19 cellular contexts compared by ENCODE assay signal in genomic region chr1:192925609-192926008, GRCh38.
"Had no signal": no experiment of that assay in that cellular context is flagged by ENCODE, and none has a peak within 500 bp of the region (broad histone marks: within the 10 kb centered on the region; RNA-seq: fewer than 3 reads in every experiment).

No MANE protein-coding gene starts in this region.

- H3K4me3 ChIP-seq: coronary artery, dorsolateral prefrontal cortex, esophagus muscularis mucosa, gastroesophageal sphincter, hepatocyte, left lung, lower lobe of right lung, mucosa of descending colon had no signal

- H3K36me3 ChIP-seq: esophagus muscularis mucosa, gastroesophageal sphincter, left lung, lower lobe of right lung had no signal

- H3K79me2 ChIP-seq: hepatocyte had no signal

- DNase-seq: dermis blood vessel endothelial cell; dorsolateral prefrontal cortex; effector CD4-positive, alpha-beta T cell; effector memory CD4-positive, alpha-beta T cell; foreskin keratinocyte; hypothalamus; immature natural killer cell; islet precursor cell; kidney; kidney glomerular epithelial cell; left lung; lower lobe of right lung; mesenchymal stem cell; mucosa of descending colon; naive B cell had no signal

- ATAC-seq: foreskin keratinocyte, gastroesophageal sphincter, left lung, lower lobe of right lung, mucosa of descending colon had no signal

- H3K27ac ChIP-seq: coronary artery, dorsolateral prefrontal cortex, esophagus muscularis mucosa, foreskin keratinocyte, gastroesophageal sphincter, hepatocyte, left lung, lower lobe of right lung had no signal

- H3K27me3 ChIP-seq: dorsolateral prefrontal cortex, esophagus muscularis mucosa, foreskin keratinocyte, gastroesophageal sphincter, hepatocyte, left lung had no signal

- H3K4me1 ChIP-seq: foreskin keratinocyte, left lung, lower lobe of right lung had no signal

- H3K4me2 ChIP-seq: hepatocyte had no signal

- H2AFZ ChIP-seq: hepatocyte had no signal

- H3K9me3 ChIP-seq: esophagus muscularis mucosa, gastroesophageal sphincter, left lung, lower lobe of right lung, mucosa of descending colon had no signal
